In the genomic region with DNA sequence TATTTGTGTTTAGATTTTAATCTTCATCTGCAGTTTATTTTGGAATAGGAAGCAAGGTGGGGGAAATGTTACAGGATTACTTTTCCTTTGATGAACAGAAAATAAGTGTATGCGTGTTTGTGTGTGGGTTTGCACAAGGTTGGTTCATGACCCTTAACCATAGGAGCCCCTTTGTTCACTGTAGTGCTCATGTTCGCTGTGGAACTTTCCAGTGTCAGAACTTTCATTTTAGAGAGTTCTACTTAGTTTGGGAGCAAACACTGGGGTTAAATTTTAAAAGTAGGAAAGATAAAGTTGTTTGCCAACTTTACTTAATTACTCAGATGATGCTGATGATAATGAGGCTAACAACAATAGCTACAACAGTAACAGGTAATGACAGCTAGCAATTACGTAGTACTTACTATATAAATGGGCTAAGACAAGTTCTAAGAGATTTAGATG, we compare ENCODE assay signal across 22 cellular contexts. TPM values are rescaled to one million over a fixed set of nuclear protein-coding genes. Genes with fewer than 3 reads are reported as not detected.
A peak's percentile ranks its signal among the peaks of the same experiment; 100 is the strongest.
DNase-seq lines count a peak whose midpoint lies in the region; ATAC-seq and TF ChIP-seq lines count a peak whose summit lies in the region.
"Had no signal": no experiment of that assay in that cellular context is flagged by ENCODE, and none has a peak within 500 bp of the region (broad histone marks: within the 10 kb centered on the region; RNA-seq: fewer than 3 reads in every experiment).

No MANE protein-coding gene starts in this region.

- intact Hi-C loops in Caco-2 (cut with micrococcal nuclease; ENCODE audit: unreplicated experiment) = loop anchor here (1.0 kb wide), 2 partner anchors 10 to 58 kb away; no protein-coding TSS in a partner anchor
- intact Hi-C loops in tibial artery (cut with DNase I; ENCODE audit: low total_unique reads) = no loop called here

- no peaks in the 10 kb centered on the region for H3K27me3 Mint-ChIP-seq in Caco-2 (ENCODE audit: insufficient read depth, unreplicated experiment)
- no peaks in the 10 kb centered on the region for H3K27me3 Mint-ChIP-seq in WTC11 (ENCODE audit: low read depth)
- no peaks in the 10 kb centered on the region for H3K27me3 Mint-ChIP-seq in activated T-cell treated with anti-CD3 and anti-CD28 coated beads, Interleukin-2, amount 50 U/mL, for 24 hours

- peak overlapping the region; percentile 25 to 77 for H3K9ac ChIP-seq in liver (ENCODE audit: low read depth in 1 of 2, low read length in 2 of 2)
- H3K9ac ChIP-seq: BLaER1 treated with 17β-estradiol and CSF1 and Interleukin-3, amounts not matched to agents 10 nM and 100 nM had no signal

- H3K27me3 ChIP-seq in Caco-2 (replicated peaks; ENCODE audit: control insufficient read depth, insufficient read depth, low read length) (no peaks in the 10 kb centered on the region), liver (ENCODE audit: control insufficient read depth in 4 of 4, insufficient read depth in 4 of 4, low read length in 3 of 4) (no peaks in the 10 kb centered on the region), tibial artery (no peaks in the 10 kb centered on the region)
- H3K27me3 ChIP-seq: BLaER1 treated with 17β-estradiol and CSF1 and Interleukin-3, amounts not matched to agents 10 nM and 100 nM; body of pancreas; neutrophil; testis had no signal

- peaks cover 2% of the 10 kb centered on the region; the same call in 1 of the 2 replicates for H3K9me3 ChIP-seq in Caco-2
- no peaks in the 10 kb centered on the region for H3K9me3 ChIP-seq in liver (ENCODE audit: control insufficient read depth in 4 of 4, low read length in 3 of 4)
- no peaks in the 10 kb centered on the region for H3K9me3 ChIP-seq in tibial artery
- H3K9me3 ChIP-seq: body of pancreas, neutrophil, prostate gland, testis had no signal

- no TSS peak for BruUV-seq in Caco-2 (replicated peaks; lab: Mats Ljungman, UMichigan)

- CTCF ChIA-PET in Caco-2 (lab: Charles Lee) = no interaction called here
- CTCF ChIA-PET in WTC11 (lab: Charles Lee) = no interaction called here

- WGBS in liver = 25% methylated on average over 3 of the region's 3 CpGs

- peak; percentile 60 to 65 for DNase-seq in Caco-2
- no peak for DNase-seq in WTC11 (ENCODE audit: low spot score)
- DNase-seq in tibial artery = no peak
- DNase-seq in activated T-cell treated with anti-CD3 and anti-CD28 coated beads, Interleukin-2, amount 50 U/mL, for 24 hours = no peak
- DNase-seq: activated CD4-positive, alpha-beta T cell treated with anti-CD3 and anti-CD28 coated beads, Interleukin-2, amount 50 U/mL, for 1 hour; activated T-cell treated with anti-CD3 and anti-CD28 coated beads, Interleukin-2, amount 50 U/mL, for 48 hours; body of pancreas; DMS79; naive B cell; NCI-H2029 treated with DMSO at 0.1 percent for 48 hours; NCI-H526 treated with DMSO at 0.1 percent for 48 hours; SHP77; stimulated activated naive CD4-positive, alpha-beta T cell; testis; WERI-Rb-1 had no signal

- peak in 1 of 2 donors; percentile 36 for TF ChIP-seq RAD21 in liver (IDR thresholded peaks at IDR 0.05)

- H3K36me3 ChIP-seq in Caco-2 (ENCODE audit: control insufficient read depth, insufficient read depth, low read length) (no peaks in the 10 kb centered on the region), liver (ENCODE audit: control insufficient read depth in 4 of 4, insufficient read depth in 3 of 4, low read depth in 1 of 4, low read length in 3 of 4) (no peaks in the 10 kb centered on the region), tibial artery (no peaks in the 10 kb centered on the region)
- H3K36me3 ChIP-seq: BLaER1 treated with 17β-estradiol and CSF1 and Interleukin-3, amounts not matched to agents 10 nM and 100 nM; neutrophil; prostate gland; WERI-Rb-1 had no signal

- H3K4me3 ChIP-seq in Caco-2 (ENCODE audit: low read depth, low read length) (no peak overlapping the region), liver (ENCODE audit: low read depth in 1 of 3, low read length in 3 of 3) (peak overlapping the region in 2 of 3 donors; percentile 12 to 23), tibial artery (peak overlapping the region; percentile 9 to 20)
- H3K4me3 ChIP-seq: BLaER1 treated with 17β-estradiol and CSF1 and Interleukin-3, amounts not matched to agents 10 nM and 100 nM; body of pancreas; prostate gland; testis had no signal

- ATAC-seq in WTC11 (no peak), HG03280 (IDR thresholded peaks at IDR 0.05; ENCODE audit: unreplicated experiment) (no peak), GM21717 (IDR thresholded peaks at IDR 0.05; ENCODE audit: unreplicated experiment) (no peak)
- ATAC-seq: body of pancreas had no signal

- peaks cover 7% of the 10 kb centered on the region for H3K4me1 Mint-ChIP-seq in Caco-2 (ENCODE audit: low read depth, unreplicated experiment)
- H3K4me1 Mint-ChIP-seq in WTC11 = peaks cover 2% of the 10 kb centered on the region
- peaks cover 8% of the 10 kb centered on the region for H3K4me1 Mint-ChIP-seq in activated T-cell treated with anti-CD3 and anti-CD28 coated beads, Interleukin-2, amount 50 U/mL, for 24 hours (ENCODE audit: low read depth)

- H3K36me3 Mint-ChIP-seq in Caco-2 (ENCODE audit: insufficient read depth, unreplicated experiment) (no peaks in the 10 kb centered on the region), WTC11 (no peaks in the 10 kb centered on the region)
- no peaks in the 10 kb centered on the region for H3K36me3 Mint-ChIP-seq in activated T-cell treated with anti-CD3 and anti-CD28 coated beads, Interleukin-2, amount 50 U/mL, for 24 hours (ENCODE audit: low read depth)
- H3K36me3 Mint-ChIP-seq: naive B cell had no signal

- H3K4me1 ChIP-seq in Caco-2 (peaks cover 13% of the 10 kb centered on the region), liver (ENCODE audit: control insufficient read depth in 4 of 4, insufficient read depth in 4 of 4, low read length in 3 of 4) (peaks cover 8 to 60% (median 35%) of the 10 kb centered on the region in 4 donors), tibial artery (peaks cover 0 to 53% (median 31%) of the 10 kb centered on the region in 4 donors)
- H3K4me1 ChIP-seq: prostate gland had no signal

- peaks cover 8% of the 10 kb centered on the region for H3K9me3 Mint-ChIP-seq in Caco-2 (ENCODE audit: unreplicated experiment)
- no peaks in the 10 kb centered on the region for H3K9me3 Mint-ChIP-seq in WTC11
- H3K9me3 Mint-ChIP-seq in activated T-cell treated with anti-CD3 and anti-CD28 coated beads, Interleukin-2, amount 50 U/mL, for 24 hours = no peaks in the 10 kb centered on the region
- H3K9me3 Mint-ChIP-seq: naive B cell had no signal

- H3K27ac ChIP-seq in liver (ENCODE audit: low read depth in 1 of 2, low read length in 2 of 2) (peak overlapping the region; percentile 78 to 86), tibial artery (peak overlapping the region; percentile 14 to 83)
- H3K27ac ChIP-seq: BLaER1 treated with 17β-estradiol and CSF1 and Interleukin-3, amounts not matched to agents 10 nM and 100 nM; neutrophil; prostate gland; WERI-Rb-1 had no signal

- TF ChIP-seq CTCF in Caco-2 (IDR thresholded peaks at IDR 0.05; ENCODE audit: insufficient read depth in 1 of 2, low read depth in 1 of 2, low read length in 1 of 2, severe bottlenecking in 1 of 2, unreplicated experiment in 1 of 2) (no peak), WTC11 (IDR thresholded peaks at IDR 0.05) (no peak), liver (IDR thresholded peaks at IDR 0.05; ENCODE audit: low read depth, low read length, missing input control) (no peak), tibial artery (IDR thresholded peaks at IDR 0.05) (no peak)

- H3K27ac Mint-ChIP-seq in Caco-2 (ENCODE audit: unreplicated experiment) = peak overlapping the region; percentile 19
- H3K27ac Mint-ChIP-seq in WTC11 = no peak overlapping the region
- no peak overlapping the region for H3K27ac Mint-ChIP-seq in activated T-cell treated with anti-CD3 and anti-CD28 coated beads, Interleukin-2, amount 50 U/mL, for 24 hours
- H3K27ac Mint-ChIP-seq: naive B cell had no signal

- POLR2A ChIA-PET in Caco-2 (lab: Charles Lee) (no interaction called here), WTC11 (lab: Charles Lee) (no interaction called here)

- H3K4me3 Mint-ChIP-seq in Caco-2 (ENCODE audit: unreplicated experiment) = no peak overlapping the region
- H3K4me3 Mint-ChIP-seq in WTC11 = no peak overlapping the region
- no peak overlapping the region for H3K4me3 Mint-ChIP-seq in activated T-cell treated with anti-CD3 and anti-CD28 coated beads, Interleukin-2, amount 50 U/mL, for 24 hours
- H3K4me3 Mint-ChIP-seq: naive B cell had no signal

TF ChIP-seq in liver, 16 proteins besides CTCF, POLR2A, EP300 and RAD21 (continues in another document):
- TF ChIP-seq HNF4A (conservative IDR thresholded peaks at IDR 0.05) = peak; percentile 51 to 53
- TF ChIP-seq, protein P1, sequence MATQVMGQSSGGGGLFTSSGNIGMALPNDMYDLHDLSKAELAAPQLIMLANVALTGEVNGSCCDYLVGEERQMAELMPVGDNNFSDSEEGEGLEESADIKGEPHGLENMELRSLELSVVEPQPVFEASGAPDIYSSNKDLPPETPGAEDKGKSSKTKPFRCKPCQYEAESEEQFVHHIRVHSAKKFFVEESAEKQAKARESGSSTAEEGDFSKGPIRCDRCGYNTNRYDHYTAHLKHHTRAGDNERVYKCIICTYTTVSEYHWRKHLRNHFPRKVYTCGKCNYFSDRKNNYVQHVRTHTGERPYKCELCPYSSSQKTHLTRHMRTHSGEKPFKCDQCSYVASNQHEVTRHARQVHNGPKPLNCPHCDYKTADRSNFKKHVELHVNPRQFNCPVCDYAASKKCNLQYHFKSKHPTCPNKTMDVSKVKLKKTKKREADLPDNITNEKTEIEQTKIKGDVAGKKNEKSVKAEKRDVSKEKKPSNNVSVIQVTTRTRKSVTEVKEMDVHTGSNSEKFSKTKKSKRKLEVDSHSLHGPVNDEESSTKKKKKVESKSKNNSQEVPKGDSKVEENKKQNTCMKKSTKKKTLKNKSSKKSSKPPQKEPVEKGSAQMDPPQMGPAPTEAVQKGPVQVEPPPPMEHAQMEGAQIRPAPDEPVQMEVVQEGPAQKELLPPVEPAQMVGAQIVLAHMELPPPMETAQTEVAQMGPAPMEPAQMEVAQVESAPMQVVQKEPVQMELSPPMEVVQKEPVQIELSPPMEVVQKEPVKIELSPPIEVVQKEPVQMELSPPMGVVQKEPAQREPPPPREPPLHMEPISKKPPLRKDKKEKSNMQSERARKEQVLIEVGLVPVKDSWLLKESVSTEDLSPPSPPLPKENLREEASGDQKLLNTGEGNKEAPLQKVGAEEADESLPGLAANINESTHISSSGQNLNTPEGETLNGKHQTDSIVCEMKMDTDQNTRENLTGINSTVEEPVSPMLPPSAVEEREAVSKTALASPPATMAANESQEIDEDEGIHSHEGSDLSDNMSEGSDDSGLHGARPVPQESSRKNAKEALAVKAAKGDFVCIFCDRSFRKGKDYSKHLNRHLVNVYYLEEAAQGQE (IDR thresholded peaks at IDR 0.05) = peak; percentile 42

RNA-seq across cellular contexts. Expression of gene A2M, which starts 6.5 kb away (rescaled TPM):
- 0.60 and 1.00 TPM in 2 replicates for total RNA-seq in Caco-2 (2022)
- total RNA-seq in WTC11 (2021) = 1.9 to 3.4 TPM (median 3.3 TPM) in 3 replicates
- 1,000 to 10,000 TPM; 1,731 to 2,199 TPM for total RNA-seq in liver
- polyA plus RNA-seq in liver = 1,000 to 10,000 TPM; 1,904 to 2,622 TPM
- total RNA-seq: H1 had no signal

Comparison
In these comparisons a context has a peak if more than half of its experiments do, and no peak if none do; other contexts are left out.
1. DNase-seq: peak in Caco-2 (2 of 2); none in WTC11 (single experiment), tibial artery (0 of 2) and activated T-cell treated with anti-CD3 and anti-CD28 coated beads, Interleukin-2, amount 50 U/mL, for 24 hours (single experiment).
2. RNA of gene A2M, which starts 6.5 kb away (total RNA-seq): 1,731 to 2,199 TPM in liver; 1.9 to 3.4 TPM in WTC11 and 0.60 to 1.00 TPM in Caco-2; every median in the first group is over 100 times any median in the second.